8 cellular contexts compared by ENCODE assay signal in the genomic region with DNA sequence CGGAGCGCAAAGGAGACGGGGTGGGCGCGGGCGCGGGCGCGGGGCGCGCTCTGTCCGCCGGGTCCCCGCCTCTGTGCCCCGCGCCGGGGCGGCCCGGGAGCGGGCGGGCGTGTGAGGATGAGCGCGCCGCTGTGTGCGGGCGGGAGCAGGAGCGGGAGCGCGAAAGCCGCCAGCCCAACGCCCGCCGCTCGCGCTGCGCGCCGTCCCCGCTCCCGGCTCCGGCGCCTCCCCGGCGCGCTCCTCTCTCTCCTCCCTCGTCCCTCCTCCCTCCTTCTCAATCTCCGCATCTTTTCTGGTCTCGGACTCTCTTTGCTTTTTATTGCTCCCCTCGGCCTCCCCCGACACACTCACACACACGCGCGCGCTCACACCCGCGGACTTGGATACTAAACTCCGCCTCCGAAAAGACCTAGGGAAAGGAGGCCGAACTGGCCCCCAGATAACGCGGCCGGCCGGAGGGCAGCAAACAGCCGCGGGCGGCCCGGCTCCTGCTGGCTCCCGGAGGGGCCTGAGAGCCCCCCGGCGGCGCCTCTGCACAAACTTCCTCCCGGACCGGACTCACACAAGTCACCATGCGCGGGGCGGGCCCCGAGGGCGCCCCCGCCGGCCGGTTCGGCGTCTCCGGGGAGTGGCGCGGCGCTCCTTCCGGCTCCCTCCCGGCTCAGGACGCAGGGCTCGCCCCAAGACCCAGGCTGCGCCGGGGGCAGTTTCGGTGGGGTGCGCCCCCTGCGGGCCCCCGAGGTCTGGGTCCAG. TPM values are rescaled to one million over a fixed set of nuclear protein-coding genes. Genes with fewer than 3 reads are reported as not detected.
A peak's percentile ranks its signal among the peaks of the same experiment; 100 is the strongest.
DNase-seq lines count a peak whose midpoint lies in the region; ATAC-seq and TF ChIP-seq lines count a peak whose summit lies in the region.

A gene with protein sequence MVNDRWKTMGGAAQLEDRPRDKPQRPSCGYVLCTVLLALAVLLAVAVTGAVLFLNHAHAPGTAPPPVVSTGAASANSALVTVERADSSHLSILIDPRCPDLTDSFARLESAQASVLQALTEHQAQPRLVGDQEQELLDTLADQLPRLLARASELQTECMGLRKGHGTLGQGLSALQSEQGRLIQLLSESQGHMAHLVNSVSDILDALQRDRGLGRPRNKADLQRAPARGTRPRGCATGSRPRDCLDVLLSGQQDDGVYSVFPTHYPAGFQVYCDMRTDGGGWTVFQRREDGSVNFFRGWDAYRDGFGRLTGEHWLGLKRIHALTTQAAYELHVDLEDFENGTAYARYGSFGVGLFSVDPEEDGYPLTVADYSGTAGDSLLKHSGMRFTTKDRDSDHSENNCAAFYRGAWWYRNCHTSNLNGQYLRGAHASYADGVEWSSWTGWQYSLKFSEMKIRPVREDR (minus strand): TSS at position 596 of the 753 bp plus-strand sequence. CDS start 640 bp downstream, outside the sequence.

- H3K27ac ChIP-seq in PC-3 (ENCODE audit: low read length) (no peak within 1 kb of the TSS), coronary artery (no peak within 1 kb of the TSS), mucosa of rectum (ENCODE audit: low read depth in 2 of 2, low read length in 2 of 2) (no peak within 1 kb of the TSS)

- CTCF ChIA-PET in PC-3 (lab: Charles Lee): no interaction called here

- H3K4me1 ChIP-seq in PC-3 (ENCODE audit: insufficient read depth, low read length) (peaks cover 12% of the 10 kb centered on the region), mucosa of rectum (ENCODE audit: control insufficient read depth in 2 of 2, insufficient read depth in 2 of 2, low read length in 2 of 2) (peaks cover 5 to 15% of the 10 kb centered on the region in 2 donors)

- H2AFZ ChIP-seq in PC-3 (ENCODE audit: low read length): peak within 1 kb of the TSS; percentile 94

- H3K27me3 ChIP-seq in PC-3 (ENCODE audit: low read length) (peaks cover 8% of the 10 kb centered on the region; the same call in 1 of the 2 replicates), mucosa of rectum (ENCODE audit: control insufficient read depth in 2 of 2, insufficient read depth in 2 of 2, low read length in 2 of 2) (peaks cover 13 to 31% of the 10 kb centered on the region in 2 donors)

- peak; percentile 21 to 32 for DNase-seq in stimulated activated CD4-positive, alpha-beta T cell treated with anti-CD3 and anti-CD28 coated beads, Interleukin-2, amount 100 ng/mL, for 48 hours
- DNase-seq in stimulated activated CD4-positive, alpha-beta T cell treated with anti-CD3 and anti-CD28 coated beads, Interleukin-4, amount 100 ng/mL, for 1 hour: no peak
- peak; percentile 40 for DNase-seq in PC-3
- no peak for DNase-seq in coronary artery (ENCODE audit: low spot score)
- DNase-seq in cerebellar cortex (ENCODE audit: low spot score): no peak
- no peak for DNase-seq in NCI-H2107 (lab: John Stamatoyannopoulos, UW)

- H3K36me3 ChIP-seq in PC-3 (ENCODE audit: low read depth, low read length) (no peaks in the 10 kb centered on the region), mucosa of rectum (ENCODE audit: control insufficient read depth in 2 of 2, insufficient read depth in 2 of 2, low read length in 2 of 2) (no peaks in the 10 kb centered on the region)

- BruUV-seq in PC-3 (replicated peaks; lab: Mats Ljungman, UMichigan): no TSS peak

- no peaks in the 10 kb centered on the region for H3K9me3 ChIP-seq in PC-3 (ENCODE audit: low read length)
- no peaks in the 10 kb centered on the region for H3K9me3 ChIP-seq in mucosa of rectum (ENCODE audit: control insufficient read depth in 2 of 2, low read length in 2 of 2)

- H3K4me3 ChIP-seq in PC-3 (ENCODE audit: low read length) (peak within 1 kb of the TSS; percentile 79), coronary artery (peak within 1 kb of the TSS; percentile 70), mucosa of rectum (ENCODE audit: low read length in 2 of 2) (peak within 1 kb of the TSS; percentile 57 to 64)

- no peaks in the 10 kb centered on the region for H4K20me1 ChIP-seq in PC-3 (ENCODE audit: low read length)

- TF ChIP-seq CTCF in PC-3 (conservative IDR thresholded peaks at IDR 0.05; ENCODE audit: low read depth, low read length): peak; percentile 44; the same call in 1 of the 2 replicates
- no peak for TF ChIP-seq CTCF in coronary artery (IDR thresholded peaks at IDR 0.05)

- H3K9ac ChIP-seq in PC-3 (ENCODE audit: low read length) (no peak within 1 kb of the TSS), mucosa of rectum (ENCODE audit: low read depth in 1 of 2, low read length in 2 of 2) (peak within 1 kb of the TSS in 1 of 2 donors; percentile 74)

- no peaks in the 10 kb centered on the region for H3K79me2 ChIP-seq in PC-3 (ENCODE audit: low read length)

- no peaks in the 10 kb centered on the region for H3F3A ChIP-seq in PC-3 (ENCODE audit: low read length, unreplicated experiment)

- peak within 1 kb of the TSS; percentile 95 for H3K4me2 ChIP-seq in PC-3 (ENCODE audit: low read length)

- H3K9me2 ChIP-seq in PC-3 (replicated peaks; ENCODE audit: low read length): no peaks in the 10 kb centered on the region

- POLR2A ChIA-PET in PC-3 (lab: Charles Lee; ENCODE audit: unreplicated experiment): no interaction called here

- intact Hi-C loops in PC-3 (cut with micrococcal nuclease): no loop called here

- ATAC-seq in PC-3 (peak; percentile 38), GM18517 (IDR thresholded peaks at IDR 0.05; ENCODE audit: unreplicated experiment) (no peak)

RNA-seq across cellular contexts. Expression of the gene that starts here (rescaled TPM):
- total RNA-seq in PC-3 (2014; rRNA removed): 7.5 and 8.9 TPM in 2 replicates

Comparison
In these comparisons a context has a peak if more than half of its experiments do, and no peak if none do; other contexts are left out.
1. DNase-seq: peak in stimulated activated CD4-positive, alpha-beta T cell treated with anti-CD3 and anti-CD28 coated beads, Interleukin-2, amount 100 ng/mL, for 48 hours (2 of 2) and PC-3 (single experiment); none in stimulated activated CD4-positive, alpha-beta T cell treated with anti-CD3 and anti-CD28 coated beads, Interleukin-4, amount 100 ng/mL, for 1 hour (single experiment), coronary artery (single experiment), cerebellar cortex (single experiment) and NCI-H2107 (single experiment).
2. Peak in every context shown above with its lines, with median percentiles within 50 percentile points of each other: H3K4me3 ChIP-seq.